ENCODE assay signal across 8 cellular contexts in genomic region chr20:41027872-41028358, GRCh38. TPM values are rescaled to one million over a fixed set of nuclear protein-coding genes. Genes with fewer than 3 reads are reported as not detected.
DNase-seq lines count a peak whose midpoint lies in the region; ATAC-seq and TF ChIP-seq lines count a peak whose summit lies in the region.

No MANE protein-coding gene starts in this region.

- CTCF ChIA-PET in WTC11 (lab: Charles Lee), result interaction anchor here (0.6 to 1.5 kb wide), 3 partner anchors 37 to 107 kb away, joined by 4 to 15 read pairs (median 6); no protein-coding TSS in a partner anchor

- H3K9me3 Mint-ChIP-seq in WTC11, result no peaks in the 10 kb centered on the region

- POLR2A ChIA-PET in WTC11 (lab: Charles Lee), result interaction anchor here (0.7 to 1.5 kb wide), 2 partner anchors 10 to 19 kb away, joined by 3 to 4 read pairs; no protein-coding TSS in a partner anchor

- no peak for TF ChIP-seq CTCF in WTC11 (IDR thresholded peaks at IDR 0.05)
- no peak for TF ChIP-seq CTCF in spleen (IDR thresholded peaks at IDR 0.05 in 8 of 11, conservative IDR thresholded peaks at IDR 0.05 in 3 of 11)

- H3K27me3 ChIP-seq in right cardiac atrium (ENCODE audit: control insufficient read depth, insufficient read depth), result no peaks in the 10 kb centered on the region
- H3K27me3 ChIP-seq in spleen (replicated peaks in 1 of 7), result no peaks in the 10 kb centered on the region

- WGBS in right cardiac atrium, result 29% methylated on average over 10 of the region's 10 CpGs
- 28 to 35% (median 32%) methylated on average over 10 of the region's 10 CpGs for WGBS in spleen, 5 donors

- peak overlapping the region; percentile 13 for H3K4me3 ChIP-seq in right cardiac atrium (ENCODE audit: low read length)
- peak overlapping the region; percentile 21 to 89 (median 75) for H3K4me3 ChIP-seq in spleen

- H3K9me3 ChIP-seq in right cardiac atrium (ENCODE audit: control insufficient read depth, low read length) (no peaks in the 10 kb centered on the region), spleen (no peaks in the 10 kb centered on the region)

- ATAC-seq in WTC11 (no peak), right cardiac atrium (no peak), HG03520 (IDR thresholded peaks at IDR 0.05; ENCODE audit: unreplicated experiment) (no peak), sciatic nerve (no peak)

- H3K27me3 Mint-ChIP-seq in WTC11 (ENCODE audit: low read depth), result peaks cover 43% of the 10 kb centered on the region

- peak overlapping the region; percentile 21; the same call in 1 of the 2 replicates for H3K27ac Mint-ChIP-seq in WTC11

- H3K4me1 Mint-ChIP-seq in WTC11, result peaks cover 43% of the 10 kb centered on the region

- intact Hi-C loops in right cardiac atrium (cut with DNase I), result no loop called here
- intact Hi-C loops in spleen (cut with DNase I; ENCODE audit: low total_unique reads), result no loop called here
- intact Hi-C loops in sciatic nerve (cut with DNase I), result no loop called here

- TF ChIP-seq POLR2A in spleen (IDR thresholded peaks at IDR 0.05), result no peak

- no peak overlapping the region for H3K27ac ChIP-seq in right cardiac atrium (ENCODE audit: low read length)
- peak overlapping the region; percentile 76 to 100 (median 96) for H3K27ac ChIP-seq in spleen

- peak overlapping the region; percentile 72 for H3K4me3 Mint-ChIP-seq in WTC11

- peaks cover 7% of the 10 kb centered on the region for H3K4me1 ChIP-seq in right cardiac atrium (ENCODE audit: control insufficient read depth, insufficient read depth, low read length)
- peaks cover 33 to 45% (median 41%) of the 10 kb centered on the region in 6 donors for H3K4me1 ChIP-seq in spleen

- no peaks in the 10 kb centered on the region for H3K36me3 ChIP-seq in spleen

- H3K36me3 Mint-ChIP-seq in WTC11, result peaks cover 32% of the 10 kb centered on the region

- DNase-seq in DMS 273 (lab: John Stamatoyannopoulos, UW; ENCODE audit: unreplicated experiment), result peak; percentile 55
- DNase-seq in DMS 273 treated with DMSO at 0.1 percent for 48 hours (lab: John Stamatoyannopoulos, UW), result no peak
- no peak for DNase-seq in WTC11 (ENCODE audit: low spot score)
- DNase-seq in right cardiac atrium, result no peak
- no peak for DNase-seq in spleen
- DNase-seq in GF-D8 (lab: John Stamatoyannopoulos, UW), result no peak
- DNase-seq in sciatic nerve (ENCODE audit: low spot score), result no peak

TF ChIP-seq in WTC11, 78 proteins besides CTCF, POLR2A, EP300 and RAD21:
- TF ChIP-seq ETV6 (CRISPR knock-in tag; IDR thresholded peaks at IDR 0.05), result no peak
- no peak for TF ChIP-seq RORB (CRISPR knock-in tag; IDR thresholded peaks at IDR 0.05)
- no peak for TF ChIP-seq GABPB1 (CRISPR knock-in tag; IDR thresholded peaks at IDR 0.05)
- TF ChIP-seq FOXP1 (CRISPR knock-in tag; IDR thresholded peaks at IDR 0.05; ENCODE audit: borderline replicate concordance), result no peak
- TF ChIP-seq, protein P1, sequence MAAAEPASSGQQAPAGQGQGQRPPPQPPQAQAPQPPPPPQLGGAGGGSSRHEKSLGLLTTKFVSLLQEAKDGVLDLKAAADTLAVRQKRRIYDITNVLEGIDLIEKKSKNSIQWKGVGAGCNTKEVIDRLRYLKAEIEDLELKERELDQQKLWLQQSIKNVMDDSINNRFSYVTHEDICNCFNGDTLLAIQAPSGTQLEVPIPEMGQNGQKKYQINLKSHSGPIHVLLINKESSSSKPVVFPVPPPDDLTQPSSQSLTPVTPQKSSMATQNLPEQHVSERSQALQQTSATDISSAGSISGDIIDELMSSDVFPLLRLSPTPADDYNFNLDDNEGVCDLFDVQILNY (CRISPR knock-in tag; IDR thresholded peaks at IDR 0.05), result no peak
- no peak for TF ChIP-seq ZNF219 (CRISPR knock-in tag; IDR thresholded peaks at IDR 0.05; ENCODE audit: borderline replicate concordance)
- no peak for TF ChIP-seq E2F4 (CRISPR knock-in tag; IDR thresholded peaks at IDR 0.05; ENCODE audit: borderline replicate concordance, low read depth)
- TF ChIP-seq, protein P2, sequence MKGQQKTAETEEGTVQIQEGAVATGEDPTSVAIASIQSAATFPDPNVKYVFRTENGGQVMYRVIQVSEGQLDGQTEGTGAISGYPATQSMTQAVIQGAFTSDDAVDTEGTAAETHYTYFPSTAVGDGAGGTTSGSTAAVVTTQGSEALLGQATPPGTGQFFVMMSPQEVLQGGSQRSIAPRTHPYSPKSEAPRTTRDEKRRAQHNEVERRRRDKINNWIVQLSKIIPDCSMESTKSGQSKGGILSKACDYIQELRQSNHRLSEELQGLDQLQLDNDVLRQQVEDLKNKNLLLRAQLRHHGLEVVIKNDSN (CRISPR knock-in tag; IDR thresholded peaks at IDR 0.05), result no peak
- TF ChIP-seq HMGXB4 (CRISPR knock-in tag; IDR thresholded peaks at IDR 0.05), result no peak
- TF ChIP-seq CREB1 (CRISPR knock-in tag; IDR thresholded peaks at IDR 0.05), result no peak
- TF ChIP-seq NR1H2 (CRISPR knock-in tag; IDR thresholded peaks at IDR 0.05), result no peak
- no peak for TF ChIP-seq ZNF423 (CRISPR knock-in tag; IDR thresholded peaks at IDR 0.05)
- TF ChIP-seq, protein P3, sequence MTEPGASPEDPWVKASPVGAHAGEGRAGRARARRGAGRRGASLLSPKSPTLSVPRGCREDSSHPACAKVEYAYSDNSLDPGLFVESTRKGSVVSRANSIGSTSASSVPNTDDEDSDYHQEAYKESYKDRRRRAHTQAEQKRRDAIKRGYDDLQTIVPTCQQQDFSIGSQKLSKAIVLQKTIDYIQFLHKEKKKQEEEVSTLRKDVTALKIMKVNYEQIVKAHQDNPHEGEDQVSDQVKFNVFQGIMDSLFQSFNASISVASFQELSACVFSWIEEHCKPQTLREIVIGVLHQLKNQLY (CRISPR knock-in tag; IDR thresholded peaks at IDR 0.05), result no peak
- no peak for TF ChIP-seq SOX15 (CRISPR knock-in tag; IDR thresholded peaks at IDR 0.05)
- no peak for TF ChIP-seq TEAD4 (CRISPR knock-in tag; IDR thresholded peaks at IDR 0.05)
TF ChIP-seq in WTC11: peak in this region for 0.

RNA-seq across cellular contexts. Expression of gene TOP1, which starts 0.7 kb away (rescaled TPM):
- total RNA-seq in WTC11 (2021), result 77.7 to 81.8 TPM (median 80.0 TPM) in 3 replicates
- total RNA-seq in right cardiac atrium, result 10 to 100 TPM; 24.6 to 30.7 (median 28.8) TPM
- polyA plus RNA-seq in right cardiac atrium, result 16.7 TPM
- 10 to 100 TPM; 40.3 to 74.6 (median 52.7) TPM for total RNA-seq in spleen
- 10 to 100 TPM; 20.7 to 32.0 (median 27.4) TPM for polyA plus RNA-seq in spleen
- 34.7 TPM for total RNA-seq in sciatic nerve
